Comparison of ENCODE assay signal across 8 cellular contexts in genomic region chr2:25251032-25251460, GRCh38.
DNase-seq lines count a peak whose midpoint lies in the region; ATAC-seq, FAIRE-seq and TF ChIP-seq lines count a peak whose summit lies in the region.

No MANE protein-coding gene starts in this region.

- H3K4me2 ChIP-seq in endothelial cell of umbilical vein (ENCODE audit: insufficient read depth, low read length), result peak overlapping the region; percentile 67

- FAIRE-seq in endothelial cell of umbilical vein (lab: Jason Lieb, UNC), result no peak

- peak; percentile 54 for DNase-seq in GM19238 (ENCODE audit: insufficient read length, low spot score)
- DNase-seq in endothelial cell of umbilical vein (ENCODE audit: low read depth, low spot score), result no peak
- DNase-seq in prostate gland (ENCODE audit: low spot score), result no peak
- DNase-seq in SKM-1 treated with dmso at 0.1 percent for 144 hours (lab: John Stamatoyannopoulos, UW; ENCODE audit: unreplicated experiment), result no peak
- DNase-seq in kidney glomerular epithelial cell (lab: John Stamatoyannopoulos, UW), result no peak

- no peaks in the 10 kb centered on the region for H3K9me3 Mint-ChIP-seq in T-helper 1 cell treated with Interleukin-12 subunit alpha and Interleukin-12 subunit beta and Interleukin-4 antibody, amounts not matched to agents 30 μg/mL and 1 μg/mL, for 36 hours

- H3K27ac Mint-ChIP-seq in T-helper 1 cell treated with Interleukin-12 subunit alpha and Interleukin-12 subunit beta and Interleukin-4 antibody, amounts not matched to agents 30 μg/mL and 1 μg/mL, for 36 hours, result peak overlapping the region; percentile 57

- no peaks in the 10 kb centered on the region for H4K20me1 ChIP-seq in endothelial cell of umbilical vein (replicated peaks; ENCODE audit: control insufficient read depth, extremely low read depth, insufficient read depth, low read length)

- POLR2A ChIA-PET in endothelial cell of umbilical vein (lab: Charles Lee), result no interaction called here

- dilution Hi-C loops in endothelial cell of umbilical vein (cut with MboI; ENCODE audit: extremely low pct_ligation_motif_present, low sequenced_read_pairs), result no loop called here

- no peaks in the 10 kb centered on the region for H3K27me3 ChIP-seq in endothelial cell of umbilical vein (ENCODE audit: control insufficient read depth in 2 of 2, insufficient read depth in 2 of 2, low read length in 2 of 2)
- H3K27me3 ChIP-seq in prostate gland (replicated peaks; ENCODE audit: insufficient read depth), result no peaks in the 10 kb centered on the region

- H3K27ac ChIP-seq in endothelial cell of umbilical vein (ENCODE audit: insufficient read depth, low read depth, low read length) (peak overlapping the region; percentile 74), prostate gland (peak overlapping the region; percentile 76 to 82)

- H3K27me3 Mint-ChIP-seq in T-helper 1 cell treated with Interleukin-12 subunit alpha and Interleukin-12 subunit beta and Interleukin-4 antibody, amounts not matched to agents 30 μg/mL and 1 μg/mL, for 36 hours (ENCODE audit: low read depth), result no peaks in the 10 kb centered on the region

- H3K4me1 ChIP-seq in endothelial cell of umbilical vein (ENCODE audit: control insufficient read depth, extremely low read depth, insufficient read depth, low read length) (peaks cover 21% of the 10 kb centered on the region), prostate gland (replicated peaks) (peaks cover 6% of the 10 kb centered on the region)

- H3K4me1 Mint-ChIP-seq in T-helper 1 cell treated with Interleukin-12 subunit alpha and Interleukin-12 subunit beta and Interleukin-4 antibody, amounts not matched to agents 30 μg/mL and 1 μg/mL, for 36 hours (ENCODE audit: low read depth), result peaks cover 11% of the 10 kb centered on the region

- peak overlapping the region; percentile 85 for H3K9ac ChIP-seq in endothelial cell of umbilical vein (replicated peaks; ENCODE audit: extremely low read depth, insufficient read depth, low read length)

- CTCF ChIA-PET in endothelial cell of umbilical vein (lab: Charles Lee), result interaction anchor here (0.8 to 2.2 kb wide), 5 partner anchors 11 to 273 kb away, joined by 3 to 10 read pairs (median 4); no protein-coding TSS in a partner anchor

- H3K79me2 ChIP-seq in endothelial cell of umbilical vein (ENCODE audit: control insufficient read depth, insufficient read depth, low read length), result peaks cover 16% of the 10 kb centered on the region

- H3K4me3 ChIP-seq in endothelial cell of umbilical vein (replicated peaks in 1 of 3; ENCODE audit: insufficient read depth in 1 of 3, low read depth in 1 of 3, low read length in 3 of 3) (peak overlapping the region; percentile 23 to 59 (median 34)), prostate gland (peak overlapping the region; percentile 64 to 72)

- intact Hi-C loops in endothelial cell of umbilical vein (cut with micrococcal nuclease) (no loop called here), prostate gland (cut with DNase I) (no loop called here)

- WGBS in prostate gland, result 26% methylated on average over 15 of the region's 16 CpGs

- no peak for ATAC-seq in GM21526 (IDR thresholded peaks at IDR 0.05; ENCODE audit: low FRiP score, unreplicated experiment)
- no peak for ATAC-seq in HG03378 (IDR thresholded peaks at IDR 0.05; ENCODE audit: unreplicated experiment)

- peak overlapping the region; percentile 85 for H2AFZ ChIP-seq in endothelial cell of umbilical vein (ENCODE audit: low read depth, low read length)

- peak overlapping the region; percentile 70 for H3K4me3 Mint-ChIP-seq in T-helper 1 cell treated with Interleukin-12 subunit alpha and Interleukin-12 subunit beta and Interleukin-4 antibody, amounts not matched to agents 30 μg/mL and 1 μg/mL, for 36 hours

- H3K9me3 ChIP-seq in endothelial cell of umbilical vein (replicated peaks; ENCODE audit: control insufficient read depth, insufficient read depth, low read length), result no peaks in the 10 kb centered on the region
- H3K9me3 ChIP-seq in prostate gland, result no peaks in the 10 kb centered on the region

- peaks cover 30% of the 10 kb centered on the region for H3K36me3 Mint-ChIP-seq in T-helper 1 cell treated with Interleukin-12 subunit alpha and Interleukin-12 subunit beta and Interleukin-4 antibody, amounts not matched to agents 30 μg/mL and 1 μg/mL, for 36 hours (ENCODE audit: low read depth)

- H3K36me3 ChIP-seq in endothelial cell of umbilical vein (ENCODE audit: control insufficient read depth in 2 of 2, extremely low read depth in 1 of 2, insufficient read depth in 2 of 2, low read length in 2 of 2) (peaks cover 2 to 19% of the 10 kb centered on the region in 2 experiments), prostate gland (peaks cover 7 to 21% of the 10 kb centered on the region in 2 donors)

- H3K9me1 ChIP-seq in endothelial cell of umbilical vein (replicated peaks; ENCODE audit: control insufficient read depth, extremely low read depth, insufficient read depth, low read length), result no peaks in the 10 kb centered on the region

- TF ChIP-seq CTCF in endothelial cell of umbilical vein (IDR thresholded peaks at IDR 0.05; ENCODE audit: extremely low read depth in 1 of 2, insufficient read depth in 1 of 2, low read depth in 1 of 2, low read length in 2 of 2), result no peak
- TF ChIP-seq CTCF in prostate gland (IDR thresholded peaks at IDR 0.05), result no peak

- TF ChIP-seq POLR2A in endothelial cell of umbilical vein (IDR thresholded peaks at IDR 0.05; ENCODE audit: low read depth, low read length), result no peak
- TF ChIP-seq POLR2A in prostate gland (IDR thresholded peaks at IDR 0.05), result no peak

- BruUV-seq in endothelial cell of umbilical vein (replicated peaks; lab: Mats Ljungman, UMichigan), result no TSS peak

TF ChIP-seq in endothelial cell of umbilical vein, 7 proteins besides CTCF, POLR2A, EP300 and RAD21:
- TF ChIP-seq EZH2 (IDR thresholded peaks at IDR 0.05; ENCODE audit: borderline replicate concordance, low read depth, low read length, severe bottlenecking), result no peak
- no peak for TF ChIP-seq JUN (IDR thresholded peaks at IDR 0.05; ENCODE audit: borderline replicate concordance, insufficient read depth, insufficient read length, low read depth)
- TF ChIP-seq MYC (IDR thresholded peaks at IDR 0.05; ENCODE audit: low read depth, low read length), result no peak
- no peak for TF ChIP-seq MAX (IDR thresholded peaks at IDR 0.05; ENCODE audit: insufficient read depth, insufficient read length)
- TF ChIP-seq GATA2 (IDR thresholded peaks at IDR 0.05; ENCODE audit: insufficient read depth, insufficient read length, low read depth, low read length), result no peak
- TF ChIP-seq FOS (IDR thresholded peaks at IDR 0.05; ENCODE audit: borderline replicate concordance, insufficient read depth, low read length), result no peak
- TF ChIP-seq POLR2AphosphoS5 (IDR thresholded peaks at IDR 0.05; ENCODE audit: insufficient read depth, low read depth, low read length), result no peak
